In genomic region chr11:3604169-3604568, GRCh38 we compare ENCODE assay signal across 29 cellular contexts. TPM values are rescaled to one million over a fixed set of nuclear protein-coding genes. Genes with fewer than 3 reads are reported as not detected.
"Had no signal": no experiment of that assay in that cellular context is flagged by ENCODE, and none has a peak within 500 bp of the region (broad histone marks: within the 10 kb centered on the region; RNA-seq: fewer than 3 reads in every experiment).

No MANE protein-coding gene starts in this region.

- H3K27ac ChIP-seq: ascending aorta, body of pancreas, Peyer's patch, RWPE1 had no signal

- H3K36me3 Mint-ChIP-seq: activated CD8-positive, alpha-beta memory T cell treated with anti-CD3 and anti-CD28 coated beads, Interleukin-2, amount 10 ng/mL, durations not matched to agents 7 days and 5 days; activated naive CD4-positive, alpha-beta T cell treated with anti-CD3 and anti-CD28 coated beads, Interleukin-2, amount 50 U/mL, for 72 hours had no signal

- ATAC-seq: activated CD8-positive, alpha-beta memory T cell treated with anti-CD3 and anti-CD28 coated beads, Interleukin-2, amount 10 ng/mL, durations not matched to agents 7 days and 5 days; activated naive CD4-positive, alpha-beta T cell treated with anti-CD3 and anti-CD28 coated beads, Interleukin-2, amount 50 U/mL, for 72 hours; activated naive CD8-positive, alpha-beta T cell treated with anti-CD3 and anti-CD28 coated beads, Interleukin-2, amount 50 U/mL, for 24 hours; body of pancreas had no signal

- DNase-seq: activated B cell treated with CpG ODN at 0.5 μM for 24 hours; activated CD4-positive, alpha-beta T cell treated with anti-CD3 and anti-CD28 coated beads for 1 hour; activated CD4-positive, alpha-beta T cell treated with anti-CD3 and anti-CD28 coated beads, Interleukin-2, amount 10 ng/mL, durations not matched to agents 24 days and 14 days; activated CD4-positive, alpha-beta T cell treated with anti-CD3 and anti-CD28 coated beads, Interleukin-2, amount 50 U/mL, for 48 hours; activated CD8-positive, alpha-beta memory T cell treated with anti-CD3 and anti-CD28 coated beads, Interleukin-2, amount 10 ng/mL, durations not matched to agents 7 days and 5 days; activated effector memory CD4-positive, alpha-beta T cell treated with Interleukin-2 at 50 U/mL for 16 hours; activated naive CD4-positive, alpha-beta T cell treated with Interleukin-2 at 50 U/mL for 16 hours; activated naive CD8-positive, alpha-beta T cell treated with anti-CD3 and anti-CD28 coated beads, Interleukin-2, amount 50 U/mL, for 24 hours; activated T-cell treated with anti-CD3 and anti-CD28 coated beads, Interleukin-2, amount 50 U/mL, for 24 hours; amniotic stem cell; body of pancreas; MG63; MV-4-11; NCI-H1092 treated with DMSO at 0.1 percent for 48 hours; NCI-H1417 treated with DMSO at 0.1 percent for 48 hours; NCI-H1694; NCI-H2029; NCI-H510A treated with DMSO at 0.1 percent for 48 hours; NCI-H69; NK-92 treated with Interleukin-12 subunit alpha and Interleukin-12 subunit beta, amount 100 ng/mL, for 24 hours; Peyer's patch; SHP77 treated with DMSO at 0.1 percent for 48 hours had no signal

- H3K27ac Mint-ChIP-seq: activated B cell treated with CpG ODN at 0.5 μM for 24 hours; activated CD4-positive, alpha-beta T cell treated with anti-CD3 and anti-CD28 coated beads, Interleukin-2, amount 10 ng/mL, durations not matched to agents 24 days and 14 days; activated CD8-positive, alpha-beta memory T cell treated with anti-CD3 and anti-CD28 coated beads, Interleukin-2, amount 10 ng/mL, durations not matched to agents 7 days and 5 days; activated naive CD8-positive, alpha-beta T cell treated with anti-CD3 and anti-CD28 coated beads, Interleukin-2, amount 50 U/mL, for 24 hours; activated T-cell treated with anti-CD3 and anti-CD28 coated beads, Interleukin-2, amount 50 U/mL, for 24 hours; activated T-helper 1 cell treated with anti-CD3 and anti-CD28 coated beads, Interleukin-12 subunit alpha, Interleukin-12 subunit beta, Interleukin-2, Interleukin-4 antibody, amounts not matched to agents 30 ng/mL and 10 ng/mL and 1 ng/mL, durations not matched to agents 14 hours and 24 hours and 36 hours; T-helper 1 cell treated with Interleukin-12 subunit alpha and Interleukin-12 subunit beta and Interleukin-4 antibody, amounts not matched to agents 30 μg/mL and 1 μg/mL, for 36 hours had no signal

- H3K27me3 Mint-ChIP-seq: activated B cell treated with CpG ODN at 0.5 μM for 24 hours; activated T-cell treated with anti-CD3 and anti-CD28 coated beads, Interleukin-2, amount 50 U/mL, for 24 hours had no signal

- H3K9me3 Mint-ChIP-seq: activated B cell treated with CpG ODN at 0.5 μM for 24 hours; activated CD4-positive, alpha-beta T cell treated with anti-CD3 and anti-CD28 coated beads, Interleukin-2, amount 10 ng/mL, durations not matched to agents 24 days and 14 days; activated naive CD4-positive, alpha-beta T cell treated with anti-CD3 and anti-CD28 coated beads, Interleukin-2, amount 50 U/mL, for 72 hours; activated naive CD8-positive, alpha-beta T cell treated with anti-CD3 and anti-CD28 coated beads, Interleukin-2, amount 50 U/mL, for 24 hours; activated T-cell treated with anti-CD3 and anti-CD28 coated beads, Interleukin-2, amount 50 U/mL, for 24 hours; activated T-helper 1 cell treated with anti-CD3 and anti-CD28 coated beads, Interleukin-12 subunit alpha, Interleukin-12 subunit beta, Interleukin-2, Interleukin-4 antibody, amounts not matched to agents 30 ng/mL and 10 ng/mL and 1 ng/mL, durations not matched to agents 14 hours and 24 hours and 36 hours; T-helper 1 cell treated with Interleukin-12 subunit alpha and Interleukin-12 subunit beta and Interleukin-4 antibody, amounts not matched to agents 30 μg/mL and 1 μg/mL, for 36 hours had no signal

- H3K4me1 Mint-ChIP-seq: activated B cell treated with CpG ODN at 0.5 μM for 24 hours; activated CD4-positive, alpha-beta T cell treated with anti-CD3 and anti-CD28 coated beads, Interleukin-2, amount 10 ng/mL, durations not matched to agents 24 days and 14 days; activated CD8-positive, alpha-beta memory T cell treated with anti-CD3 and anti-CD28 coated beads, Interleukin-2, amount 10 ng/mL, durations not matched to agents 7 days and 5 days had no signal

- H3K4me3 Mint-ChIP-seq: activated B cell treated with CpG ODN at 0.5 μM for 24 hours; activated CD4-positive, alpha-beta T cell treated with anti-CD3 and anti-CD28 coated beads, Interleukin-2, amount 10 ng/mL, durations not matched to agents 24 days and 14 days; activated CD8-positive, alpha-beta memory T cell treated with anti-CD3 and anti-CD28 coated beads, Interleukin-2, amount 10 ng/mL, durations not matched to agents 7 days and 5 days; activated naive CD8-positive, alpha-beta T cell treated with anti-CD3 and anti-CD28 coated beads, Interleukin-2, amount 50 U/mL, for 24 hours; activated T-cell treated with anti-CD3 and anti-CD28 coated beads, Interleukin-2, amount 50 U/mL, for 24 hours; activated T-helper 1 cell treated with anti-CD3 and anti-CD28 coated beads, Interleukin-12 subunit alpha, Interleukin-12 subunit beta, Interleukin-2, Interleukin-4 antibody, amounts not matched to agents 30 ng/mL and 10 ng/mL and 1 ng/mL, durations not matched to agents 14 hours and 24 hours and 36 hours; T-helper 1 cell treated with Interleukin-12 subunit alpha and Interleukin-12 subunit beta and Interleukin-4 antibody, amounts not matched to agents 30 μg/mL and 1 μg/mL, for 36 hours had no signal

RNA-seq across cellular contexts. Expression of gene ART5, which starts 37.6 kb away (rescaled TPM):
- total RNA-seq: activated B cell treated with CpG ODN at 0.5 μM for 24 hours; activated CD4-positive, alpha-beta T cell treated with anti-CD3 and anti-CD28 coated beads, Interleukin-2, amount 10 ng/mL, durations not matched to agents 24 days and 14 days; activated CD8-positive, alpha-beta memory T cell treated with anti-CD3 and anti-CD28 coated beads, Interleukin-2, amount 10 ng/mL, durations not matched to agents 7 days and 5 days; activated naive CD4-positive, alpha-beta T cell treated with anti-CD3 and anti-CD28 coated beads, Interleukin-2, amount 50 U/mL, for 72 hours; activated T-helper 1 cell treated with anti-CD3 and anti-CD28 coated beads, Interleukin-12 subunit alpha, Interleukin-12 subunit beta, Interleukin-2, Interleukin-4 antibody, amounts not matched to agents 30 ng/mL and 10 ng/mL and 1 ng/mL, durations not matched to agents 14 hours and 24 hours and 36 hours; ascending aorta; body of pancreas; bronchial epithelial cell; Peyer's patch; SK-MEL-5 had no signal

RNA-seq across cellular contexts. Expression of gene ART1, which starts 40.8 kb away (rescaled TPM):
- total RNA-seq: activated B cell treated with CpG ODN at 0.5 μM for 24 hours; activated CD4-positive, alpha-beta T cell treated with anti-CD3 and anti-CD28 coated beads, Interleukin-2, amount 10 ng/mL, durations not matched to agents 24 days and 14 days; activated CD8-positive, alpha-beta memory T cell treated with anti-CD3 and anti-CD28 coated beads, Interleukin-2, amount 10 ng/mL, durations not matched to agents 7 days and 5 days; activated naive CD4-positive, alpha-beta T cell treated with anti-CD3 and anti-CD28 coated beads, Interleukin-2, amount 50 U/mL, for 72 hours; activated T-helper 1 cell treated with anti-CD3 and anti-CD28 coated beads, Interleukin-12 subunit alpha, Interleukin-12 subunit beta, Interleukin-2, Interleukin-4 antibody, amounts not matched to agents 30 ng/mL and 10 ng/mL and 1 ng/mL, durations not matched to agents 14 hours and 24 hours and 36 hours; body of pancreas; bronchial epithelial cell; Peyer's patch; SK-MEL-5 had no signal
